In genomic region chr18:12751891-12752290, GRCh38 we compare ENCODE assay signal across 28 cellular contexts.
"Had no signal": no experiment of that assay in that cellular context is flagged by ENCODE, and none has a peak within 500 bp of the region (broad histone marks: within the 10 kb centered on the region; RNA-seq: fewer than 3 reads in every experiment).

No MANE protein-coding gene starts in this region.

- H3K4me3 ChIP-seq: heart left ventricle, left lung, lower lobe of right lung, sigmoid colon, stomach, tibial artery, upper lobe of right lung had no signal

- H3K4me3 Mint-ChIP-seq: activated CD4-positive, alpha-beta memory T cell treated with anti-CD3 and anti-CD28 coated beads for 36 hours; activated CD4-positive, alpha-beta T cell treated with anti-CD3 and anti-CD28 coated beads, Interleukin-2, amount 10 ng/mL, durations not matched to agents 24 days and 14 days; activated T-helper 1 cell treated with anti-CD3 and anti-CD28 coated beads, Interleukin-12 subunit alpha, Interleukin-12 subunit beta, Interleukin-2, Interleukin-4 antibody, amounts not matched to agents 30 ng/mL and 10 ng/mL and 1 ng/mL, durations not matched to agents 14 hours and 24 hours and 36 hours; nephron; stimulated activated effector memory CD8-positive, alpha-beta T cell treated with anti-CD3 and anti-CD28 coated beads, Interleukin-12 subunit alpha, Interleukin-12 subunit beta, amount 100 ng/mL, for 72 hours; T-helper 17 cell had no signal

- H3K4me1 Mint-ChIP-seq: nephron had no signal

- H3K27me3 Mint-ChIP-seq: activated CD4-positive, alpha-beta memory T cell treated with anti-CD3 and anti-CD28 coated beads for 36 hours; activated CD4-positive, alpha-beta T cell treated with anti-CD3 and anti-CD28 coated beads, Interleukin-2, amount 10 ng/mL, durations not matched to agents 24 days and 14 days had no signal

- ATAC-seq: heart left ventricle; left lung; stimulated activated effector memory CD8-positive, alpha-beta T cell treated with anti-CD3 and anti-CD28 coated beads, Interleukin-12 subunit alpha, Interleukin-12 subunit beta, amount 100 ng/mL, for 72 hours; T-helper 17 cell; upper lobe of right lung had no signal

- H3K27ac Mint-ChIP-seq: activated CD4-positive, alpha-beta memory T cell treated with anti-CD3 and anti-CD28 coated beads for 36 hours; activated CD4-positive, alpha-beta T cell treated with anti-CD3 and anti-CD28 coated beads, Interleukin-2, amount 10 ng/mL, durations not matched to agents 24 days and 14 days; activated T-helper 1 cell treated with anti-CD3 and anti-CD28 coated beads, Interleukin-12 subunit alpha, Interleukin-12 subunit beta, Interleukin-2, Interleukin-4 antibody, amounts not matched to agents 30 ng/mL and 10 ng/mL and 1 ng/mL, durations not matched to agents 14 hours and 24 hours and 36 hours; nephron; stimulated activated effector memory CD8-positive, alpha-beta T cell treated with anti-CD3 and anti-CD28 coated beads, Interleukin-12 subunit alpha, Interleukin-12 subunit beta, amount 100 ng/mL, for 72 hours; T-helper 17 cell had no signal

- H3K9me3 ChIP-seq: heart left ventricle, left lung, lower lobe of right lung, neutrophil, sigmoid colon, stomach, tibial artery, upper lobe of right lung had no signal

- H3K9me3 Mint-ChIP-seq: activated CD4-positive, alpha-beta memory T cell treated with anti-CD3 and anti-CD28 coated beads for 36 hours; activated CD4-positive, alpha-beta T cell treated with anti-CD3 and anti-CD28 coated beads, Interleukin-2, amount 10 ng/mL, durations not matched to agents 24 days and 14 days; activated T-helper 1 cell treated with anti-CD3 and anti-CD28 coated beads, Interleukin-12 subunit alpha, Interleukin-12 subunit beta, Interleukin-2, Interleukin-4 antibody, amounts not matched to agents 30 ng/mL and 10 ng/mL and 1 ng/mL, durations not matched to agents 14 hours and 24 hours and 36 hours; nephron; stimulated activated effector memory CD8-positive, alpha-beta T cell treated with anti-CD3 and anti-CD28 coated beads, Interleukin-12 subunit alpha, Interleukin-12 subunit beta, amount 100 ng/mL, for 72 hours had no signal

- H3K36me3 ChIP-seq: brain microvascular endothelial cell, heart left ventricle, left lung, lower lobe of right lung, neutrophil, sigmoid colon, stomach, tibial artery, upper lobe of right lung had no signal

- H3K36me3 Mint-ChIP-seq: activated CD4-positive, alpha-beta memory T cell treated with anti-CD3 and anti-CD28 coated beads for 36 hours had no signal

- H3K27me3 ChIP-seq: brain microvascular endothelial cell, heart left ventricle, left lung, neutrophil, sigmoid colon, stomach, tibial artery, upper lobe of right lung had no signal

- H3K27ac ChIP-seq: brain microvascular endothelial cell, heart left ventricle, left lung, lower lobe of right lung, neutrophil, sigmoid colon, stomach, tibial artery, upper lobe of right lung had no signal

- H3K4me1 ChIP-seq: heart left ventricle, left lung, lower lobe of right lung, sigmoid colon, stomach, tibial artery, upper lobe of right lung had no signal

- DNase-seq: activated CD4-positive, alpha-beta memory T cell treated with anti-CD3 and anti-CD28 coated beads for 36 hours; activated CD4-positive, alpha-beta T cell treated with anti-CD3 and anti-CD28 coated beads, Interleukin-2, amount 10 ng/mL, durations not matched to agents 24 days and 14 days; activated CD4-positive, CD25-positive, alpha-beta regulatory T cell treated with anti-CD3 and anti-CD28 coated beads, Interleukin-2, amount 50 U/mL, for 72 hours; activated CD8-positive, alpha-beta memory T cell treated with anti-CD3 and anti-CD28 coated beads, Interleukin-2, amount 50 U/mL, for 4 hours; activated gamma-delta T cell; activated naive CD4-positive, alpha-beta T cell treated with anti-CD3 and anti-CD28 coated beads, Interleukin-2, amount 50 U/mL, for 16 hours; activated T-cell treated with anti-CD3 and anti-CD28 coated beads, Interleukin-2, amount 50 U/mL, for 1 hour; amniotic stem cell; brain microvascular endothelial cell; foreskin fibroblast; heart left ventricle; hypothalamus; left lung; lower lobe of right lung; mesenchymal stem cell; retina; sigmoid colon; small intestine; stimulated activated CD4-positive, alpha-beta T cell treated with anti-CD3 and anti-CD28 coated beads, Interleukin-4, amount 100 ng/mL, for 24 hours; stomach; T-helper 17 cell; T1000; upper lobe of right lung had no signal
